9 cellular contexts compared by ENCODE assay signal in genomic region chr7:93799750-93800357, GRCh38.
DNase-seq lines count a peak whose midpoint lies in the region; ATAC-seq, FAIRE-seq and TF ChIP-seq lines count a peak whose summit lies in the region.
"Had no signal": no experiment of that assay in that cellular context is flagged by ENCODE, and none has a peak within 500 bp of the region (broad histone marks: within the 10 kb centered on the region; RNA-seq: fewer than 3 reads in every experiment).

No MANE protein-coding gene starts in this region.

- H3K9me3 Mint-ChIP-seq in CD14-positive monocyte: peaks cover 0 to 3% (median 0%) of the 10 kb centered on the region in 7 donors

- no peaks in the 10 kb centered on the region for H3K4me1 Mint-ChIP-seq in CD14-positive monocyte

- no peak overlapping the region for H3K4me3 Mint-ChIP-seq in CD14-positive monocyte

- no peak overlapping the region for H3K27ac Mint-ChIP-seq in CD14-positive monocyte

- DNase-seq in BE2C (no peak), HFF-Myc (ENCODE audit: extremely low read depth, low read depth) (peak; percentile 10), CD14-positive monocyte (ENCODE audit: low spot score) (no peak)
- DNase-seq in activated naive CD4-positive, alpha-beta T cell treated with Interleukin-2 at 50 U/mL for 16 hours: no peak
- DNase-seq: Peyer's patch had no signal

- H3K4me3 ChIP-seq in BE2C (ENCODE audit: low read depth, low read length) (no peak overlapping the region), HFF-Myc (replicated peaks; ENCODE audit: low read depth, low read length) (no peak overlapping the region)
- H3K4me3 ChIP-seq: Peyer's patch had no signal

- no peaks in the 10 kb centered on the region for H3K4me1 ChIP-seq in BE2C
- H3K4me1 ChIP-seq: Peyer's patch had no signal

- no peaks in the 10 kb centered on the region for H3K36me3 ChIP-seq in BE2C
- H3K36me3 ChIP-seq: Peyer's patch had no signal

- intact Hi-C loops in CD14-positive monocyte (cut with micrococcal nuclease): no loop called here

- no peak overlapping the region for H3K27ac ChIP-seq in VCaP
- H3K27ac ChIP-seq: Peyer's patch had no signal

- H3K9me3 ChIP-seq in BE2C: no peaks in the 10 kb centered on the region
- H3K9me3 ChIP-seq: Peyer's patch had no signal

- peaks cover 0 to 3% (median 2%) of the 10 kb centered on the region in 3 donors for H3K27me3 Mint-ChIP-seq in CD14-positive monocyte (ENCODE audit: low read depth in 3 of 3)

- peak; percentile 9 for FAIRE-seq in islet of Langerhans (lab: Jason Lieb, UNC)

- no peaks in the 10 kb centered on the region for H3K27me3 ChIP-seq in BE2C
- H3K27me3 ChIP-seq: Peyer's patch had no signal

- TF ChIP-seq CTCF in BE2C (IDR thresholded peaks at IDR 0.05; ENCODE audit: low read depth, low read length): peak; percentile 18; the same call in 1 of the 2 replicates
- peak; percentile 30 for TF ChIP-seq CTCF in HFF-Myc (IDR thresholded peaks at IDR 0.05; ENCODE audit: low read depth, low read length, missing control alignments)
- peak; percentile 79 for TF ChIP-seq CTCF in VCaP (conservative IDR thresholded peaks at IDR 0.05)
- TF ChIP-seq CTCF in CD14-positive monocyte (IDR thresholded peaks at IDR 0.05): no peak

- no peak for ATAC-seq in GM18907 (IDR thresholded peaks at IDR 0.05; ENCODE audit: unreplicated experiment)
- ATAC-seq in HG02973 (IDR thresholded peaks at IDR 0.05; ENCODE audit: unreplicated experiment): no peak

- no peaks in the 10 kb centered on the region for H3K36me3 Mint-ChIP-seq in CD14-positive monocyte
